ENCODE assay signal across 10 cellular contexts in genomic region chr4:7831330-7831729, GRCh38.
DNase-seq lines count a peak whose midpoint lies in the region; ATAC-seq lines count a peak whose summit lies in the region.
"Had no signal": no experiment of that assay in that cellular context is flagged by ENCODE, and none has a peak within 500 bp of the region (broad histone marks: within the 10 kb centered on the region; RNA-seq: fewer than 3 reads in every experiment).

No MANE protein-coding gene starts in this region.

- H3K36me3 ChIP-seq in CD4-positive, CD25-positive, alpha-beta regulatory T cell (ENCODE audit: control insufficient read depth, insufficient read depth, low read length), result no peaks in the 10 kb centered on the region
- H3K36me3 ChIP-seq in adipocyte (ENCODE audit: control insufficient read depth, insufficient read depth, low read length, severe bottlenecking), result peaks cover 38% of the 10 kb centered on the region
- H3K36me3 ChIP-seq in naive thymus-derived CD4-positive, alpha-beta T cell (ENCODE audit: control insufficient read depth in 2 of 3, insufficient read depth in 3 of 3, low read length in 3 of 3), result no peaks in the 10 kb centered on the region
- H3K36me3 ChIP-seq: neutrophil had no signal

- CTCF ChIA-PET in naive thymus-derived CD4-positive, alpha-beta T cell (lab: Charles Lee), result interaction anchor here (0.5 to 1.3 kb wide), 4 partner anchors 19 to 157 kb away, joined by 3 read pairs; no protein-coding TSS in a partner anchor

- no peak overlapping the region for H3K9ac ChIP-seq in adipocyte (ENCODE audit: low read length)

- H3K36me3 Mint-ChIP-seq in CD4-positive, CD25-positive, alpha-beta regulatory T cell, result peaks cover 8% of the 10 kb centered on the region
- peaks cover 0 to 44% (median 30%) of the 10 kb centered on the region in 5 donors for H3K36me3 Mint-ChIP-seq in naive thymus-derived CD4-positive, alpha-beta T cell

- ATAC-seq in CD4-positive, CD25-positive, alpha-beta regulatory T cell (ENCODE audit: low read depth in 2 of 2), result peak; percentile 57 to 58
- ATAC-seq in naive thymus-derived CD4-positive, alpha-beta T cell, result peak; percentile 39
- ATAC-seq in GM21825 (IDR thresholded peaks at IDR 0.05; ENCODE audit: unreplicated experiment), result no peak

- peaks cover 43% of the 10 kb centered on the region for H3K4me1 ChIP-seq in CD4-positive, CD25-positive, alpha-beta regulatory T cell (ENCODE audit: control insufficient read depth, insufficient read depth, low read length, poor library complexity, severe bottlenecking)
- peaks cover 18% of the 10 kb centered on the region for H3K4me1 ChIP-seq in adipocyte (ENCODE audit: control insufficient read depth, insufficient read depth, low read length)
- H3K4me1 ChIP-seq in naive thymus-derived CD4-positive, alpha-beta T cell (ENCODE audit: control insufficient read depth in 2 of 2, insufficient read depth in 2 of 2, low read length in 2 of 2), result peaks cover 14 to 34% of the 10 kb centered on the region in 2 donors

- peaks cover 33 to 61% (median 50%) of the 10 kb centered on the region in 4 donors for H3K4me1 Mint-ChIP-seq in CD4-positive, CD25-positive, alpha-beta regulatory T cell
- peaks cover 27 to 63% (median 59%) of the 10 kb centered on the region in 7 donors for H3K4me1 Mint-ChIP-seq in naive thymus-derived CD4-positive, alpha-beta T cell

- no peaks in the 10 kb centered on the region for H3K27me3 Mint-ChIP-seq in CD4-positive, CD25-positive, alpha-beta regulatory T cell
- no peaks in the 10 kb centered on the region for H3K27me3 Mint-ChIP-seq in naive thymus-derived CD4-positive, alpha-beta T cell

- H3K27me3 ChIP-seq in CD4-positive, CD25-positive, alpha-beta regulatory T cell (ENCODE audit: control insufficient read depth, insufficient read depth, low read length), result no peaks in the 10 kb centered on the region
- H3K27me3 ChIP-seq in adipocyte (replicated peaks; ENCODE audit: control insufficient read depth, insufficient read depth, low read length), result no peaks in the 10 kb centered on the region
- no peaks in the 10 kb centered on the region for H3K27me3 ChIP-seq in naive thymus-derived CD4-positive, alpha-beta T cell (ENCODE audit: control insufficient read depth in 2 of 2, insufficient read depth in 2 of 2, low read length in 2 of 2)
- H3K27me3 ChIP-seq: neutrophil had no signal

- H3K27ac Mint-ChIP-seq in CD4-positive, CD25-positive, alpha-beta regulatory T cell, result peak overlapping the region; percentile 63 to 93 (median 83)
- H3K27ac Mint-ChIP-seq in naive thymus-derived CD4-positive, alpha-beta T cell, result peak overlapping the region in 8 of 9 donors; percentile 48 to 87 (median 73)

- peak overlapping the region; percentile 72 for H3K4me3 ChIP-seq in CD4-positive, CD25-positive, alpha-beta regulatory T cell (ENCODE audit: low read depth, low read length)
- H3K4me3 ChIP-seq in Jurkat, Clone E6-1 (ENCODE audit: low read length), result no peak overlapping the region
- H3K4me3 ChIP-seq in adipocyte (ENCODE audit: low read length), result no peak overlapping the region
- no peak overlapping the region for H3K4me3 ChIP-seq in naive thymus-derived CD4-positive, alpha-beta T cell (ENCODE audit: low read length)

- peaks cover 0 to 2% (median 0%) of the 10 kb centered on the region in 7 donors for H3K9me3 Mint-ChIP-seq in CD4-positive, CD25-positive, alpha-beta regulatory T cell
- no peaks in the 10 kb centered on the region for H3K9me3 Mint-ChIP-seq in naive thymus-derived CD4-positive, alpha-beta T cell

- DNase-seq in CD4-positive, CD25-positive, alpha-beta regulatory T cell, result peak; percentile 9 to 56 (median 43)
- DNase-seq in Jurkat, Clone E6-1 (ENCODE audit: low read depth, low spot score), result peak; percentile 32
- DNase-seq in adipocyte (ENCODE audit: low read depth) (peak; percentile 72), NCI-H1694 treated with DMSO at 0.1 percent for 48 hours (lab: John Stamatoyannopoulos, UW) (no peak), NCI-H1105 treated with DMSO at 0.1 percent for 48 hours (lab: John Stamatoyannopoulos, UW) (no peak), GDM1 (lab: John Stamatoyannopoulos, UW) (no peak)
- DNase-seq in naive thymus-derived CD4-positive, alpha-beta T cell, result peak in 1 of 9 donors; percentile 35

- H3K4me3 Mint-ChIP-seq in CD4-positive, CD25-positive, alpha-beta regulatory T cell, result peak overlapping the region; percentile 52 to 83 (median 79)
- peak overlapping the region in 8 of 10 donors; percentile 3 to 75 (median 44) for H3K4me3 Mint-ChIP-seq in naive thymus-derived CD4-positive, alpha-beta T cell

- intact Hi-C loops in naive thymus-derived CD4-positive, alpha-beta T cell (cut with micrococcal nuclease), result no loop called here

- peak overlapping the region; percentile 68 for H3K27ac ChIP-seq in CD4-positive, CD25-positive, alpha-beta regulatory T cell (ENCODE audit: insufficient read depth, low read length, poor library complexity, severe bottlenecking)
- no peak overlapping the region for H3K27ac ChIP-seq in naive thymus-derived CD4-positive, alpha-beta T cell (ENCODE audit: low read depth, low read length)
- H3K27ac ChIP-seq: neutrophil, VCaP had no signal

- H3K9me3 ChIP-seq in CD4-positive, CD25-positive, alpha-beta regulatory T cell (ENCODE audit: control insufficient read depth in 2 of 2, low read length in 2 of 2), result no peaks in the 10 kb centered on the region
- no peaks in the 10 kb centered on the region for H3K9me3 ChIP-seq in adipocyte (ENCODE audit: control insufficient read depth, low read length)
- no peaks in the 10 kb centered on the region for H3K9me3 ChIP-seq in naive thymus-derived CD4-positive, alpha-beta T cell (ENCODE audit: control insufficient read depth in 2 of 3, low read length in 3 of 3)
- H3K9me3 ChIP-seq: neutrophil had no signal

- POLR2A ChIA-PET in naive thymus-derived CD4-positive, alpha-beta T cell (lab: Charles Lee), result interaction anchor here (1.8 kb wide), 1 partner anchor 23 kb away, joined by 3 read pairs; no protein-coding TSS in a partner anchor

Comparison
In these comparisons a context has a peak if more than half of its experiments do, and no peak if none do; other contexts are left out.
1. DNase-seq: peak in CD4-positive, CD25-positive, alpha-beta regulatory T cell (3 of 3), Jurkat, Clone E6-1 (single experiment) and adipocyte (single experiment); none in NCI-H1694 treated with DMSO at 0.1 percent for 48 hours (single experiment), NCI-H1105 treated with DMSO at 0.1 percent for 48 hours (single experiment) and GDM1 (single experiment).